ENCODE assay signal across 23 cellular contexts in the genomic region with DNA sequence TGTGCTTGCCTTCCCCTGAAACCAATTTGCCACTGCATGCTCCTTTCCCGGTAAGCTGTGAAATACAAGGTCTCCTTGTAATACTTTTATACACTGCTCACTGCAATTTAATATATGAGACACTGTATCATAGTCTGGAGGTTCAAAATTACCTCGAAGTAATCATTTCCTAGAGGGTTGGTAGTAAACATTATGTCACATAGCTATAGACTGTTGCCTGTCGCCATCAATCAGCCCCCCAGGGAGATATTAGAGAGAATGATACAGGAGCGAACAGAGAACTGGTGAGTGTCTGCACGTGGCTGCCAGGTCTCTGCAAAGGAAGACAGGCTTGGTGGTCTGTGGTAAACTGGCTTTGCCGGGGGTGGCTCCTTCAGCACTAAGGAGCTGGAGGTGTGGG.
"Had no signal": no experiment of that assay in that cellular context is flagged by ENCODE, and none has a peak within 500 bp of the region (broad histone marks: within the 10 kb centered on the region; RNA-seq: fewer than 3 reads in every experiment).

No MANE protein-coding gene starts in this region.

- H3K36me3 ChIP-seq: colonic mucosa, esophagus muscularis mucosa, esophagus squamous epithelium, gastrocnemius medialis, gastroesophageal sphincter, heart left ventricle, heart right ventricle had no signal

- H3K27me3 ChIP-seq: colonic mucosa, esophagus muscularis mucosa, esophagus squamous epithelium, foreskin keratinocyte, gastrocnemius medialis, gastroesophageal sphincter had no signal

- H3K27ac ChIP-seq: colonic mucosa, coronary artery, dorsolateral prefrontal cortex, epithelial cell of prostate, esophagus muscularis mucosa, esophagus squamous epithelium, foreskin keratinocyte, gastrocnemius medialis, gastroesophageal sphincter, heart left ventricle, heart right ventricle had no signal

- H3K9me3 ChIP-seq: colonic mucosa, esophagus muscularis mucosa, esophagus squamous epithelium, gastrocnemius medialis, gastroesophageal sphincter, heart left ventricle had no signal

- DNase-seq: colonic mucosa; cortex of kidney; dermis blood vessel endothelial cell; dorsolateral prefrontal cortex; effector CD4-positive, alpha-beta T cell; effector CD8-positive, alpha-beta T cell; effector memory CD4-positive, alpha-beta T cell; effector memory CD8-positive, alpha-beta T cell; endodermal cell; erythroblast; esophagus squamous epithelium; foreskin fibroblast; foreskin keratinocyte; foreskin melanocyte; gastrocnemius medialis; glutamatergic neuron; head of caudate nucleus; heart left ventricle; heart right ventricle had no signal

- H3K4me3 ChIP-seq: colonic mucosa, coronary artery, dorsolateral prefrontal cortex, esophagus muscularis mucosa, esophagus squamous epithelium, gastrocnemius medialis, gastroesophageal sphincter, heart left ventricle, heart right ventricle had no signal
